9 cellular contexts compared by ENCODE assay signal in the genomic region with DNA sequence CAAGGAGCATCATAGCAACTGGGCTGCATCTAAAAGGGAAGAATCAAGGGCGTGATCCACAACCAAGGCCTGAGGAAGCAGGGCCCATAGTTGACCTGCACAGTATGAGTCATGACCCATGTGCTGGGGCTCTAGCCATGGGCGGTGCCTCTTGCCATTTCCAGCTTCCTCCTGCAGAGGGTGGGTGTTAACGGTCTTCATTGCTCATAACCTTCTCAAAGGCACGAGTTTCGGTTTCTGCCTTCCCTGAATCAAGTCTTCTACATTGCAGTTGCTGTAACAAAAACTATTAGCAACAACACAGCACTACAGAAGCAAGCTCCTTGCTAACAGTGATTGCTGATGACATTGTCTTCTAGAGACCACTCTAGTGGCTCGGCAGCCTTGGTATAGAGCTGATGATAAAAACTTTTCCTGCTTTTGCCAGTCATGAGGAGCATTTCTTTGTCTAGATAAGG.
DNase-seq lines count a peak whose midpoint lies in the region; ATAC-seq and TF ChIP-seq lines count a peak whose summit lies in the region.
"Had no signal": no experiment of that assay in that cellular context is flagged by ENCODE, and none has a peak within 500 bp of the region (broad histone marks: within the 10 kb centered on the region; RNA-seq: fewer than 3 reads in every experiment).

No MANE protein-coding gene starts in this region.

- H3K4me1 ChIP-seq in breast epithelium, result no peaks in the 10 kb centered on the region
- H3K4me1 ChIP-seq in lower lobe of right lung, result peaks cover 8% of the 10 kb centered on the region
- H3K4me1 ChIP-seq in testis, result no peaks in the 10 kb centered on the region

- no peak for TF ChIP-seq CTCF in RWPE1 (conservative IDR thresholded peaks at IDR 0.05; ENCODE audit: low read depth)
- TF ChIP-seq CTCF in breast epithelium (IDR thresholded peaks at IDR 0.05), result no peak
- no peak for TF ChIP-seq CTCF in lower lobe of right lung (IDR thresholded peaks at IDR 0.05)
- TF ChIP-seq CTCF in testis (IDR thresholded peaks at IDR 0.05), result no peak

- peak overlapping the region; percentile 69 for H3K27ac ChIP-seq in RWPE1
- peak overlapping the region; percentile 33 to 86 for H3K27ac ChIP-seq in breast epithelium
- peak overlapping the region; percentile 76 for H3K27ac ChIP-seq in lower lobe of right lung
- H3K27ac ChIP-seq in testis, result no peak overlapping the region
- H3K27ac ChIP-seq: BLaER1 had no signal

- no peaks in the 10 kb centered on the region for H3K27me3 ChIP-seq in breast epithelium
- no peaks in the 10 kb centered on the region for H3K27me3 ChIP-seq in lower lobe of right lung (ENCODE audit: low read depth)
- no peaks in the 10 kb centered on the region for H3K27me3 ChIP-seq in testis
- H3K27me3 ChIP-seq: BLaER1 had no signal

- no peaks in the 10 kb centered on the region for H3K36me3 ChIP-seq in breast epithelium
- H3K36me3 ChIP-seq in lower lobe of right lung, result no peaks in the 10 kb centered on the region
- no peaks in the 10 kb centered on the region for H3K36me3 ChIP-seq in testis (ENCODE audit: low read depth, missing control alignments)
- H3K36me3 ChIP-seq: BLaER1 had no signal

- H3K4me3 ChIP-seq in breast epithelium (no peak overlapping the region), lower lobe of right lung (no peak overlapping the region), testis (no peak overlapping the region)
- H3K4me3 ChIP-seq: BLaER1 had no signal

- DNase-seq in SHP77 (lab: John Stamatoyannopoulos, UW), result peak; percentile 4 to 9
- DNase-seq in SHP77 treated with DMSO at 0.1 percent for 48 hours (lab: John Stamatoyannopoulos, UW), result no peak
- DNase-seq in RWPE1 (ENCODE audit: low spot score), result peak; percentile 81
- peak in 1 of 2 donors; percentile 19 for DNase-seq in breast epithelium (ENCODE audit: low spot score in 2 of 2)
- DNase-seq in lower lobe of right lung, result peak; percentile 83
- peak; percentile 45 for DNase-seq in testis
- no peak for DNase-seq in putamen (ENCODE audit: low spot score)

- CTCF ChIA-PET in RWPE1 (lab: Yijun Ruan, JAX), result interaction anchor here (0.7 to 1.6 kb wide), 4 partner anchors 19 to 461 kb away, joined by 3 to 5 read pairs (median 4); no protein-coding TSS in a partner anchor

- POLR2A ChIA-PET in RWPE1 (lab: Yijun Ruan, JAX; ENCODE audit: low non-redundant PET), result no interaction called here

- intact Hi-C loops in breast epithelium (cut with DNase I; ENCODE audit: low total_unique reads) (no loop called here), lower lobe of right lung (cut with DNase I) (no loop called here), testis (cut with DNase I; ENCODE audit: low total_unique reads) (no loop called here)

- 83 to 90% methylated on average over 6 of the region's 6 CpGs for WGBS in testis, 2 donors

- H3K9me3 ChIP-seq in breast epithelium, result no peaks in the 10 kb centered on the region
- no peaks in the 10 kb centered on the region for H3K9me3 ChIP-seq in lower lobe of right lung
- no peaks in the 10 kb centered on the region for H3K9me3 ChIP-seq in testis
- H3K9me3 ChIP-seq: BLaER1 had no signal

- TF ChIP-seq POLR2A in breast epithelium (IDR thresholded peaks at IDR 0.05) (no peak), testis (IDR thresholded peaks at IDR 0.05) (no peak)

- ATAC-seq in HG03060 (IDR thresholded peaks at IDR 0.05; ENCODE audit: low read depth, unreplicated experiment), result peak; percentile 93
- peak; percentile 93 to 97 for ATAC-seq in lower lobe of right lung

Comparison
In these comparisons a context has a peak if more than half of its experiments do, and no peak if none do; other contexts are left out.
1. DNase-seq: peak in SHP77 (2 of 2), RWPE1 (single experiment), lower lobe of right lung (single experiment) and testis (single experiment); none in SHP77 treated with DMSO at 0.1 percent for 48 hours (single experiment) and putamen (single experiment).
2. H3K27ac ChIP-seq: peak in RWPE1 (single experiment), breast epithelium (2 of 2) and lower lobe of right lung (single experiment); none in testis (0 of 2).